In genomic region chr2:189217041-189217440, GRCh38 we compare ENCODE assay signal across 19 cellular contexts.
"Had no signal": no experiment of that assay in that cellular context is flagged by ENCODE, and none has a peak within 500 bp of the region (broad histone marks: within the 10 kb centered on the region; RNA-seq: fewer than 3 reads in every experiment).

No MANE protein-coding gene starts in this region.

- H3K36me3 Mint-ChIP-seq: activated CD8-positive, alpha-beta memory T cell treated with anti-CD3 and anti-CD28 coated beads, Interleukin-2, amount 10 ng/mL, durations not matched to agents 7 days and 5 days; activated naive CD4-positive, alpha-beta T cell treated with anti-CD3 and anti-CD28 coated beads, Interleukin-2, amount 50 U/mL, for 24 hours; naive thymus-derived CD4-positive, alpha-beta T cell; stimulated activated effector memory CD8-positive, alpha-beta T cell treated with anti-CD3 and anti-CD28 coated beads, Interleukin-12 subunit alpha, Interleukin-12 subunit beta, amount 100 ng/mL, for 72 hours had no signal

- H3K9me3 Mint-ChIP-seq: activated naive CD4-positive, alpha-beta T cell treated with anti-CD3 and anti-CD28 coated beads, Interleukin-2, amount 50 U/mL, for 24 hours; activated T-cell treated with anti-CD3 and anti-CD28 coated beads, Interleukin-2, amount 50 U/mL, for 24 hours; stimulated activated effector memory CD8-positive, alpha-beta T cell treated with anti-CD3 and anti-CD28 coated beads, Interleukin-12 subunit alpha, Interleukin-12 subunit beta, amount 100 ng/mL, for 72 hours had no signal

- H3K9me3 ChIP-seq: body of pancreas, gastrocnemius medialis, heart left ventricle, pancreas, sigmoid colon had no signal

- H3K27me3 Mint-ChIP-seq: activated CD8-positive, alpha-beta memory T cell treated with anti-CD3 and anti-CD28 coated beads, Interleukin-2, amount 10 ng/mL, durations not matched to agents 7 days and 5 days; activated naive CD4-positive, alpha-beta T cell treated with anti-CD3 and anti-CD28 coated beads, Interleukin-2, amount 50 U/mL, for 24 hours; activated T-cell treated with anti-CD3 and anti-CD28 coated beads, Interleukin-2, amount 50 U/mL, for 24 hours; naive thymus-derived CD4-positive, alpha-beta T cell had no signal

- H3K27ac ChIP-seq: body of pancreas, epithelial cell of prostate, gastrocnemius medialis, heart left ventricle, pancreas, sigmoid colon had no signal

- H3K4me1 ChIP-seq: gastrocnemius medialis, pancreas had no signal

- H3K4me3 Mint-ChIP-seq: activated CD8-positive, alpha-beta memory T cell treated with anti-CD3 and anti-CD28 coated beads, Interleukin-2, amount 10 ng/mL, durations not matched to agents 7 days and 5 days; activated naive CD4-positive, alpha-beta T cell treated with anti-CD3 and anti-CD28 coated beads, Interleukin-2, amount 50 U/mL, for 24 hours; activated T-cell treated with anti-CD3 and anti-CD28 coated beads, Interleukin-2, amount 50 U/mL, for 24 hours; naive thymus-derived CD4-positive, alpha-beta T cell; stimulated activated effector memory CD8-positive, alpha-beta T cell treated with anti-CD3 and anti-CD28 coated beads, Interleukin-12 subunit alpha, Interleukin-12 subunit beta, amount 100 ng/mL, for 72 hours had no signal

- H3K4me3 ChIP-seq: body of pancreas, gastrocnemius medialis, heart left ventricle, lung, pancreas, sigmoid colon had no signal

- DNase-seq: activated CD4-positive, alpha-beta T cell treated with anti-CD3 and anti-CD28 coated beads, Interleukin-2, amount 50 U/mL, for 48 hours; activated CD8-positive, alpha-beta memory T cell treated with anti-CD3 and anti-CD28 coated beads, Interleukin-2, amount 10 ng/mL, durations not matched to agents 7 days and 5 days; activated T-cell treated with anti-CD3 and anti-CD28 coated beads, Interleukin-2, amount 50 U/mL, for 24 hours; amniotic stem cell; central memory CD4-positive, alpha-beta T cell; cortex of kidney; effector CD4-positive, alpha-beta T cell; gastrocnemius medialis; left colon; naive thymus-derived CD4-positive, alpha-beta T cell; pancreas; sigmoid colon; T-helper 1 cell had no signal

- H3K4me1 Mint-ChIP-seq: activated CD8-positive, alpha-beta memory T cell treated with anti-CD3 and anti-CD28 coated beads, Interleukin-2, amount 10 ng/mL, durations not matched to agents 7 days and 5 days; stimulated activated effector memory CD8-positive, alpha-beta T cell treated with anti-CD3 and anti-CD28 coated beads, Interleukin-12 subunit alpha, Interleukin-12 subunit beta, amount 100 ng/mL, for 72 hours had no signal

- H3K36me3 ChIP-seq: gastrocnemius medialis, heart left ventricle, pancreas, sigmoid colon had no signal

- H3K27me3 ChIP-seq: body of pancreas, gastrocnemius medialis, heart left ventricle, pancreas, sigmoid colon had no signal

- ATAC-seq: activated CD8-positive, alpha-beta memory T cell treated with anti-CD3 and anti-CD28 coated beads, Interleukin-2, amount 10 ng/mL, durations not matched to agents 7 days and 5 days; body of pancreas; gastrocnemius medialis; left colon; naive thymus-derived CD4-positive, alpha-beta T cell; pancreas; stimulated activated effector memory CD8-positive, alpha-beta T cell treated with anti-CD3 and anti-CD28 coated beads, Interleukin-12 subunit alpha, Interleukin-12 subunit beta, amount 100 ng/mL, for 72 hours had no signal

- H3K27ac Mint-ChIP-seq: activated CD8-positive, alpha-beta memory T cell treated with anti-CD3 and anti-CD28 coated beads, Interleukin-2, amount 10 ng/mL, durations not matched to agents 7 days and 5 days; activated naive CD4-positive, alpha-beta T cell treated with anti-CD3 and anti-CD28 coated beads, Interleukin-2, amount 50 U/mL, for 24 hours; activated T-cell treated with anti-CD3 and anti-CD28 coated beads, Interleukin-2, amount 50 U/mL, for 24 hours; naive thymus-derived CD4-positive, alpha-beta T cell; stimulated activated effector memory CD8-positive, alpha-beta T cell treated with anti-CD3 and anti-CD28 coated beads, Interleukin-12 subunit alpha, Interleukin-12 subunit beta, amount 100 ng/mL, for 72 hours had no signal
